ENCODE assay signal across 3 cellular contexts in genomic region chr6:85127179-85127498, GRCh38.
TF ChIP-seq lines count a peak whose summit lies in the region.

No MANE protein-coding gene starts in this region.

TF ChIP-seq in GM23338, 12 proteins besides CTCF, POLR2A, EP300 and RAD21:
- TF ChIP-seq ZNF331 (CRISPR knock-in tag; IDR thresholded peaks at IDR 0.05; ENCODE audit: low read depth), result no peak
- TF ChIP-seq ETS1 (IDR thresholded peaks at IDR 0.05), result no peak
- TF ChIP-seq ZNF114 (CRISPR knock-in tag; IDR thresholded peaks at IDR 0.05), result no peak
- TF ChIP-seq EZH2 (IDR thresholded peaks at IDR 0.05; ENCODE audit: low read depth, unreplicated experiment), result no peak
- no peak for TF ChIP-seq JUNB (IDR thresholded peaks at IDR 0.05; ENCODE audit: unreplicated experiment)
- no peak for TF ChIP-seq POLR2AphosphoS5 (IDR thresholded peaks at IDR 0.05; ENCODE audit: low read depth)
- no peak for TF ChIP-seq STAT1 (IDR thresholded peaks at IDR 0.05; ENCODE audit: unreplicated experiment)
- no peak for TF ChIP-seq EZH2phosphoT487 (IDR thresholded peaks at IDR 0.05; ENCODE audit: unreplicated experiment)
- no peak for TF ChIP-seq REST (IDR thresholded peaks at IDR 0.05; ENCODE audit: unreplicated experiment)
- no peak for TF ChIP-seq NANOG (IDR thresholded peaks at IDR 0.05; ENCODE audit: borderline replicate concordance)

TF ChIP-seq in IMR-90, 13 proteins besides CTCF, POLR2A, EP300 and RAD21:
- TF ChIP-seq MAFK (IDR thresholded peaks at IDR 0.05; ENCODE audit: low read depth, low read length) (no peak), CEBPB (IDR thresholded peaks at IDR 0.05; ENCODE audit: low read depth, low read length) (no peak), CHD1 (IDR thresholded peaks at IDR 0.05; ENCODE audit: low read depth, low read length) (no peak)

TF ChIP-seq in K562, 482 proteins besides CTCF, POLR2A, EP300 and RAD21:
- TF ChIP-seq, protein P1, sequence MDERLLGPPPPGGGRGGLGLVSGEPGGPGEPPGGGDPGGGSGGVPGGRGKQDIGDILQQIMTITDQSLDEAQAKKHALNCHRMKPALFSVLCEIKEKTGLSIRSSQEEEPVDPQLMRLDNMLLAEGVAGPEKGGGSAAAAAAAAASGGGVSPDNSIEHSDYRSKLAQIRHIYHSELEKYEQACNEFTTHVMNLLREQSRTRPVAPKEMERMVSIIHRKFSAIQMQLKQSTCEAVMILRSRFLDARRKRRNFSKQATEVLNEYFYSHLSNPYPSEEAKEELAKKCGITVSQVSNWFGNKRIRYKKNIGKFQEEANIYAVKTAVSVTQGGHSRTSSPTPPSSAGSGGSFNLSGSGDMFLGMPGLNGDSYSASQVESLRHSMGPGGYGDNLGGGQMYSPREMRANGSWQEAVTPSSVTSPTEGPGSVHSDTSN (CRISPR knock-in tag; IDR thresholded peaks at IDR 0.05; ENCODE audit: low read depth), result no peak
- TF ChIP-seq, protein P1 (tag; conservative IDR thresholded peaks at IDR 0.05; ENCODE audit: low read depth), result no peak
- TF ChIP-seq TAF1 (IDR thresholded peaks at IDR 0.05; ENCODE audit: control insufficient read depth, extremely low read depth, insufficient read depth, low read length, severe bottlenecking) (no peak), ZNF146 (CRISPR knock-in tag; IDR thresholded peaks at IDR 0.05; ENCODE audit: unreplicated experiment) (no peak), POLR2G (IDR thresholded peaks at IDR 0.05; ENCODE audit: low read depth, low read length) (no peak), SMARCC2 (IDR thresholded peaks at IDR 0.05; ENCODE audit: low read depth) (no peak), EHMT2 (IDR thresholded peaks at IDR 0.05) (no peak), NEUROD1 (IDR thresholded peaks at IDR 0.05; ENCODE audit: borderline replicate concordance, low read depth, low read length, partially characterized antibody) (no peak), ZBTB49 (CRISPR knock-in tag; IDR thresholded peaks at IDR 0.05; ENCODE audit: borderline replicate concordance) (no peak), SNIP1 (IDR thresholded peaks at IDR 0.05; ENCODE audit: low read depth) (no peak), POU5F1 (IDR thresholded peaks at IDR 0.05; ENCODE audit: borderline replicate concordance, low read depth, low read length, partially characterized antibody) (no peak)
- TF ChIP-seq, protein P2, sequence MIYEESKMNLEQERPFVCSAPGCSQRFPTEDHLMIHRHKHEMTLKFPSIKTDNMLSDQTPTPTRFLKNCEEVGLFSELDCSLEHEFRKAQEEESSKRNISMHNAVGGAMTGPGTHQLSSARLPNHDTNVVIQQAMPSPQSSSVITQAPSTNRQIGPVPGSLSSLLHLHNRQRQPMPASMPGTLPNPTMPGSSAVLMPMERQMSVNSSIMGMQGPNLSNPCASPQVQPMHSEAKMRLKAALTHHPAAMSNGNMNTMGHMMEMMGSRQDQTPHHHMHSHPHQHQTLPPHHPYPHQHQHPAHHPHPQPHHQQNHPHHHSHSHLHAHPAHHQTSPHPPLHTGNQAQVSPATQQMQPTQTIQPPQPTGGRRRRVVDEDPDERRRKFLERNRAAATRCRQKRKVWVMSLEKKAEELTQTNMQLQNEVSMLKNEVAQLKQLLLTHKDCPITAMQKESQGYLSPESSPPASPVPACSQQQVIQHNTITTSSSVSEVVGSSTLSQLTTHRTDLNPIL (CRISPR knock-in tag; IDR thresholded peaks at IDR 0.05), result no peak
